In the genomic region with DNA sequence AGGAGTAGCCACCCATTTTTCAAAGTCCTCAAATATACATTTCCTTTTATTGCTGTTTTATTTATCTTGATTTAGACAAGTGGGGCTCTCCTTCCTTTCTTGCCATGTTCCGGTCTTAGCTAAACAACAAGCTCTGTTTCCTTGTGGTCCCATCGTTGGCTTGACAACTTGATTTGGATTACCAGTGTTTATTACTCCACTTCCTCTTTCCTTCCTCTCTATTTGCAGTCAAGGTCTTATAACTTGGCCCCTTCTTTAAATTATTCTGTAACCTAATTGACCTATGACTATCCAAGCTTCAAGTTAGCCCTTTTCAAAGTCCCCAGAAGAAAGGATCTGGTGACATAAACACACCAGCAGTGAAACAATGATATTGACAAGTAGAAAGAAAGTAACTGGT, we compare ENCODE assay signal across 28 cellular contexts.
DNase-seq lines count a peak whose midpoint lies in the region; ATAC-seq and TF ChIP-seq lines count a peak whose summit lies in the region.
"Had no signal": no experiment of that assay in that cellular context is flagged by ENCODE, and none has a peak within 500 bp of the region (broad histone marks: within the 10 kb centered on the region; RNA-seq: fewer than 3 reads in every experiment).

No MANE protein-coding gene starts in this region.

- peaks cover 40% of the 10 kb centered on the region for H3K9me3 Mint-ChIP-seq in nephron progenitor cell

- TF ChIP-seq CTCF in HL-60 (IDR thresholded peaks at IDR 0.05; ENCODE audit: insufficient read depth, low read length) (no peak), nephron progenitor cell (IDR thresholded peaks at IDR 0.05) (no peak)

- H3K27ac ChIP-seq in HL-60 (replicated peaks): peak overlapping the region; percentile 25; the same call in 1 of the 2 replicates
- H3K27ac ChIP-seq: suprapubic skin had no signal

- no peak for ATAC-seq in GM18858 (IDR thresholded peaks at IDR 0.05; ENCODE audit: unreplicated experiment)
- no peak for ATAC-seq in HG03039 (IDR thresholded peaks at IDR 0.05; ENCODE audit: unreplicated experiment)
- ATAC-seq: naive thymus-derived CD8-positive, alpha-beta T cell had no signal

- peaks cover 14% of the 10 kb centered on the region for H3K36me3 Mint-ChIP-seq in nephron progenitor cell (ENCODE audit: low read depth)

- H3K27me3 Mint-ChIP-seq in nephron progenitor cell (ENCODE audit: low read depth, poor library complexity): peaks cover 6% of the 10 kb centered on the region
- H3K27me3 Mint-ChIP-seq: activated naive CD4-positive, alpha-beta T cell treated with anti-CD3 and anti-CD28 coated beads, Interleukin-2, amount 10 ng/mL, durations not matched to agents 7 days and 5 days; naive thymus-derived CD8-positive, alpha-beta T cell had no signal

- no peak overlapping the region for H3K4me3 ChIP-seq in HL-60 (replicated peaks; ENCODE audit: insufficient read depth, low read length)
- H3K4me3 ChIP-seq: BLaER1 treated with 17β-estradiol and CSF1 and Interleukin-3, amounts not matched to agents 10 nM and 100 nM; HAP-1; suprapubic skin had no signal

- H3K4me1 Mint-ChIP-seq in nephron progenitor cell: peaks cover 25% of the 10 kb centered on the region

- H3K4me3 Mint-ChIP-seq in nephron progenitor cell: no peak overlapping the region
- H3K4me3 Mint-ChIP-seq: activated B cell treated with CpG ODN at 0.5 μM for 24 hours; activated naive CD4-positive, alpha-beta T cell treated with anti-CD3 and anti-CD28 coated beads, Interleukin-2, amount 10 ng/mL, durations not matched to agents 7 days and 5 days; activated T-helper 1 cell treated with anti-CD3 and anti-CD28 coated beads, Interleukin-12 subunit alpha, Interleukin-12 subunit beta, Interleukin-2, Interleukin-4 antibody, amounts not matched to agents 30 ng/mL and 10 ng/mL and 1 ng/mL, durations not matched to agents 14 hours and 24 hours and 36 hours; IgD-negative memory B cell; naive thymus-derived CD8-positive, alpha-beta T cell had no signal

- no peaks in the 10 kb centered on the region for H3K27me3 ChIP-seq in HL-60 (ENCODE audit: insufficient read depth, poor library complexity, severe bottlenecking)
- H3K27me3 ChIP-seq: BLaER1 treated with 17β-estradiol and CSF1 and Interleukin-3, amounts not matched to agents 10 nM and 100 nM; suprapubic skin had no signal

- peak overlapping the region; percentile 43 for H3K27ac Mint-ChIP-seq in nephron progenitor cell
- H3K27ac Mint-ChIP-seq: activated B cell treated with CpG ODN at 0.5 μM for 24 hours; activated naive CD4-positive, alpha-beta T cell treated with anti-CD3 and anti-CD28 coated beads, Interleukin-2, amount 10 ng/mL, durations not matched to agents 7 days and 5 days; activated T-helper 1 cell treated with anti-CD3 and anti-CD28 coated beads, Interleukin-12 subunit alpha, Interleukin-12 subunit beta, Interleukin-2, Interleukin-4 antibody, amounts not matched to agents 30 ng/mL and 10 ng/mL and 1 ng/mL, durations not matched to agents 14 hours and 24 hours and 36 hours; IgD-negative memory B cell had no signal

- DNase-seq in HL-60 (ENCODE audit: low read depth in 1 of 2, low spot score in 1 of 2) (peak in 1 of 2 experiments; percentile 51), NOMO-1 treated with dmso at 0.1 percent for 144 hours (lab: John Stamatoyannopoulos, UW; ENCODE audit: unreplicated experiment) (peak; percentile 45), dermis microvascular lymphatic vessel endothelial cell (ENCODE audit: low read depth in 2 of 2) (peak; percentile 3 to 60), nephron progenitor cell (no peak), NCI-H1694 treated with DMSO at 0.1 percent for 48 hours (lab: John Stamatoyannopoulos, UW) (no peak)
- DNase-seq: activated B cell treated with CpG ODN at 0.5 μM for 24 hours; activated naive CD4-positive, alpha-beta T cell treated with anti-CD3 and anti-CD28 coated beads, Interleukin-2, amount 10 ng/mL, durations not matched to agents 7 days and 5 days; amniotic stem cell; DMS79 treated with DMSO at 0.1 percent for 48 hours; glutamatergic neuron; mesendoderm; MM.1S; naive thymus-derived CD8-positive, alpha-beta T cell; NCI-H1694; NCI-H2171 treated with DMSO at 0.1 percent for 48 hours; NCI-H524; NK-92 treated with Interleukin-12 subunit alpha and Interleukin-12 subunit beta, amount 100 ng/mL, for 24 hours; retina; SK-N-SH; small intestine; stimulated activated CD4-positive, alpha-beta T cell treated with anti-CD3 and anti-CD28 coated beads, Interleukin-2, amount 100 ng/mL, for 24 hours had no signal

Comparison
In these comparisons a context has a peak if more than half of its experiments do, and no peak if none do; other contexts are left out.
1. DNase-seq: peak in NOMO-1 treated with dmso at 0.1 percent for 144 hours (single experiment) and dermis microvascular lymphatic vessel endothelial cell (2 of 2); none in nephron progenitor cell (single experiment) and NCI-H1694 treated with DMSO at 0.1 percent for 48 hours (single experiment).